ENCODE assay signal across 10 cellular contexts in genomic region chr1:2239384-2239985, GRCh38. TPM values are rescaled to one million over a fixed set of nuclear protein-coding genes. Genes with fewer than 3 reads are reported as not detected.
DNase-seq lines count a peak whose midpoint lies in the region; ATAC-seq and TF ChIP-seq lines count a peak whose summit lies in the region.
"Had no signal": no experiment of that assay in that cellular context is flagged by ENCODE, and none has a peak within 500 bp of the region (broad histone marks: within the 10 kb centered on the region; RNA-seq: fewer than 3 reads in every experiment).

No MANE protein-coding gene starts in this region.

- TF ChIP-seq EP300 in transverse colon (IDR thresholded peaks at IDR 0.05; ENCODE audit: low read depth) = no peak

- in situ Hi-C loops in transverse colon (cut with MboI; ENCODE audit: low pct_ligation_motif_present in 1 of 4, low pct_unique_long_range_greater_than_20kb in 1 of 4, low sequenced_read_pairs in 3 of 4) = no loop called here

- ATAC-seq in left cardiac atrium = no peak
- ATAC-seq in heart right ventricle = no peak
- ATAC-seq in GM21528 (IDR thresholded peaks at IDR 0.05; ENCODE audit: low FRiP score, unreplicated experiment) = no peak

- DNase-seq in left cardiac atrium = peak; percentile 20
- DNase-seq in heart right ventricle = no peak
- peak; percentile 73 for DNase-seq in coronary artery (ENCODE audit: low spot score)
- no peak for DNase-seq in nephron progenitor cell
- DNase-seq in transverse colon = no peak
- DNase-seq in NCI-H1048 (lab: John Stamatoyannopoulos, UW) = no peak
- no peak for DNase-seq in iPS-NIHi7 (ENCODE audit: extremely low spot score)

- H3K9me3 ChIP-seq in heart right ventricle (no peaks in the 10 kb centered on the region), transverse colon (no peaks in the 10 kb centered on the region)

- no peaks in the 10 kb centered on the region for H3K27me3 ChIP-seq in heart right ventricle
- no peaks in the 10 kb centered on the region for H3K27me3 ChIP-seq in transverse colon

- intact Hi-C loops in left cardiac atrium (cut with DNase I) (loop anchor here in 1 of 2 donors (10.0 kb wide), 1 partner anchor 65 kb away; no protein-coding TSS in a partner anchor), heart right ventricle (cut with DNase I) (loop anchor here in 2 of 10 donors (10.0 kb wide), 2 partner anchors 55 to 65 kb away; no protein-coding TSS in a partner anchor), transverse colon (cut with DNase I; ENCODE audit: low total_unique reads) (loop anchor here (5.0 kb wide), 1 partner anchor 38 kb away; no protein-coding TSS in a partner anchor)

- H3K27ac ChIP-seq in heart right ventricle (peak overlapping the region in 5 of 10 donors; percentile 31 to 59 (median 37)), coronary artery (peak overlapping the region; percentile 65 to 100), transverse colon (peak overlapping the region; percentile 16 to 68 (median 56))
- H3K27ac ChIP-seq: HL-60 had no signal

- H3K4me3 ChIP-seq in heart right ventricle (peak overlapping the region in 2 of 10 donors; percentile 3 to 21), coronary artery (peak overlapping the region; percentile 63), transverse colon (no peak overlapping the region)

- 83 to 85% methylated on average over 30 of the region's 30 CpGs for WGBS in heart right ventricle, 2 donors
- WGBS in transverse colon (ENCODE audit: low coverage in 1 of 2), 2 donors = 73 to 74% methylated on average over 4 to 28 of the region's 30 CpGs

- no peak for TF ChIP-seq CTCF in heart right ventricle (IDR thresholded peaks at IDR 0.05)
- no peak for TF ChIP-seq CTCF in coronary artery (IDR thresholded peaks at IDR 0.05)
- TF ChIP-seq CTCF in nephron progenitor cell (IDR thresholded peaks at IDR 0.05) = no peak
- no peak for TF ChIP-seq CTCF in transverse colon (IDR thresholded peaks at IDR 0.05)

- H3K4me1 ChIP-seq in heart right ventricle (peaks cover 53 to 100% (median 94%) of the 10 kb centered on the region in 9 donors), transverse colon (peaks cover 48 to 75% (median 62%) of the 10 kb centered on the region in 4 donors)

- H3K36me3 ChIP-seq in heart right ventricle (peaks cover 0 to 27% (median 0%) of the 10 kb centered on the region in 9 donors), transverse colon (no peaks in the 10 kb centered on the region)

- TF ChIP-seq POLR2A in transverse colon (IDR thresholded peaks at IDR 0.05) = no peak

- peak overlapping the region; percentile 99 for H3K27ac Mint-ChIP-seq in nephron progenitor cell
- H3K27ac Mint-ChIP-seq: T-helper 1 cell treated with Interleukin-12 subunit alpha and Interleukin-12 subunit beta and Interleukin-4 antibody, amounts not matched to agents 30 μg/mL and 1 μg/mL, for 36 hours had no signal

- H3K4me3 Mint-ChIP-seq in nephron progenitor cell = no peak overlapping the region
- H3K4me3 Mint-ChIP-seq: T-helper 1 cell treated with Interleukin-12 subunit alpha and Interleukin-12 subunit beta and Interleukin-4 antibody, amounts not matched to agents 30 μg/mL and 1 μg/mL, for 36 hours had no signal

- no peaks in the 10 kb centered on the region for H3K9me3 Mint-ChIP-seq in nephron progenitor cell
- H3K9me3 Mint-ChIP-seq: T-helper 1 cell treated with Interleukin-12 subunit alpha and Interleukin-12 subunit beta and Interleukin-4 antibody, amounts not matched to agents 30 μg/mL and 1 μg/mL, for 36 hours had no signal

- peaks cover 77% of the 10 kb centered on the region for H3K4me1 Mint-ChIP-seq in nephron progenitor cell

- H3K27me3 Mint-ChIP-seq in nephron progenitor cell (ENCODE audit: low read depth, poor library complexity) = no peaks in the 10 kb centered on the region

- H3K36me3 Mint-ChIP-seq in nephron progenitor cell (ENCODE audit: low read depth) = peaks cover 25% of the 10 kb centered on the region

RNA-seq across cellular contexts. Expression of gene SKI, which starts 11.4 kb away (rescaled TPM):
- total RNA-seq in left cardiac atrium (10 to 100 TPM; 47.1 to 66.9 TPM), heart right ventricle (10 to 100 TPM; 29.4 to 50.9 (median 38.3) TPM), transverse colon (10 to 100 TPM; 24.4 to 52.4 (median 32.2) TPM)
- polyA plus RNA-seq in heart right ventricle = 10 to 100 TPM; 13.8 to 16.6 TPM

RNA-seq across cellular contexts. Expression of gene FAAP20, which starts 44.9 kb away (rescaled TPM):
- total RNA-seq in left cardiac atrium = 10 to 100 TPM; 35.4 to 41.4 TPM
- total RNA-seq in heart right ventricle = 10 to 100 TPM; 30.9 to 47.6 (median 38.3) TPM
- 10 to 100 TPM; 83.0 to 83.6 TPM for polyA plus RNA-seq in heart right ventricle
- total RNA-seq in transverse colon = 10 to 100 TPM; 19.4 to 84.5 (median 34.9) TPM

Comparison
In these comparisons a context has a peak if more than half of its experiments do, and no peak if none do; other contexts are left out.
1. DNase-seq: peak in left cardiac atrium (single experiment) and coronary artery (single experiment); none in heart right ventricle (0 of 2), nephron progenitor cell (single experiment), transverse colon (single experiment), NCI-H1048 (single experiment) and iPS-NIHi7 (single experiment).